Comparison of ENCODE assay signal across 18 cellular contexts in the genomic region with DNA sequence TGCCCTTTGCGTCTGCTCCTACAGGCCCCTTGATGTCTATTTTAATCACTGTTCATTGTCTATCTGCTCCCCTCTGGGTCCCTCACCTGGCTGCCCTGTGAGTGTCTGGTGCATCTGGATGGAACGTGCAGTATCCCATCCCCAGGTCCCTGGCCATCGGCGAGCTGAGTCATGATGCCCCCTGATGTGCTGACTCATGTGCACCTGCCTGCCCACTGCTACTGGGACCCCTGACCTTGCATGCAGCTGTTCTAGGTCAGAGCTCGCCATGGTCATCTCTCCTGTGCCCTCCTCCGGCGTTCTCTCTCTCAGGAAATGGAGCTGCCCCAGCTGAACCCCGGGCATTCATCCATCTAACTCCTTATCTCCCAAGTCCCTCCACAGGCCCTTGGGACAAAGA.
"Had no signal": no experiment of that assay in that cellular context is flagged by ENCODE, and none has a peak within 500 bp of the region (broad histone marks: within the 10 kb centered on the region; RNA-seq: fewer than 3 reads in every experiment).

No MANE protein-coding gene starts in this region.

- H3K4me3 ChIP-seq: coronary artery, hepatocyte, pancreas, smooth muscle cell, tibial artery, upper lobe of left lung, uterus had no signal

- H3K36me3 ChIP-seq: pancreas, tibial artery, upper lobe of left lung, uterus had no signal

- ATAC-seq: naive thymus-derived CD4-positive, alpha-beta T cell; right cardiac atrium; stimulated activated memory B cell treated with anti-CD40 and anti-IgM and Interleukin-4, amounts not matched to agents 10 μg/mL and 1 μg/mL and 100 μg/mL, for 72 hours had no signal

- H3K9me3 ChIP-seq: pancreas, tibial artery, upper lobe of left lung, uterus had no signal

- H3K27ac ChIP-seq: coronary artery, hepatocyte, pancreas, tibial artery, upper lobe of left lung, uterus had no signal

- DNase-seq: effector CD4-positive, alpha-beta T cell; foreskin melanocyte; head of caudate nucleus; kidney glomerular epithelial cell; mesendoderm; naive thymus-derived CD4-positive, alpha-beta T cell; nephron progenitor cell; pancreas; right cardiac atrium; stimulated activated CD4-positive, alpha-beta T cell treated with anti-CD3 and anti-CD28 coated beads, Interleukin-2, amount 100 ng/mL, for 48 hours; stimulated activated CD8-positive, alpha-beta memory T cell treated with anti-CD3 and anti-CD28 coated beads, Interleukin-4, amount 100 ng/mL, for 48 hours; tibial artery; upper lobe of left lung; uterus had no signal

- H3K4me1 ChIP-seq: pancreas, tibial artery, upper lobe of left lung, uterus had no signal

- H3K27me3 ChIP-seq: hepatocyte, pancreas, upper lobe of left lung, uterus had no signal
